1 cellular context compared by ENCODE assay signal in genomic region chr12:3132636-3133409, GRCh38.
TF ChIP-seq lines count a peak whose summit lies in the region.

No MANE protein-coding gene starts in this region.

TF ChIP-seq in H1, 55 proteins besides CTCF, POLR2A, EP300 and RAD21 (continued from another document):
- TF ChIP-seq USF2 (IDR thresholded peaks at IDR 0.05; ENCODE audit: low read length), result no peak
- TF ChIP-seq, protein P1, sequence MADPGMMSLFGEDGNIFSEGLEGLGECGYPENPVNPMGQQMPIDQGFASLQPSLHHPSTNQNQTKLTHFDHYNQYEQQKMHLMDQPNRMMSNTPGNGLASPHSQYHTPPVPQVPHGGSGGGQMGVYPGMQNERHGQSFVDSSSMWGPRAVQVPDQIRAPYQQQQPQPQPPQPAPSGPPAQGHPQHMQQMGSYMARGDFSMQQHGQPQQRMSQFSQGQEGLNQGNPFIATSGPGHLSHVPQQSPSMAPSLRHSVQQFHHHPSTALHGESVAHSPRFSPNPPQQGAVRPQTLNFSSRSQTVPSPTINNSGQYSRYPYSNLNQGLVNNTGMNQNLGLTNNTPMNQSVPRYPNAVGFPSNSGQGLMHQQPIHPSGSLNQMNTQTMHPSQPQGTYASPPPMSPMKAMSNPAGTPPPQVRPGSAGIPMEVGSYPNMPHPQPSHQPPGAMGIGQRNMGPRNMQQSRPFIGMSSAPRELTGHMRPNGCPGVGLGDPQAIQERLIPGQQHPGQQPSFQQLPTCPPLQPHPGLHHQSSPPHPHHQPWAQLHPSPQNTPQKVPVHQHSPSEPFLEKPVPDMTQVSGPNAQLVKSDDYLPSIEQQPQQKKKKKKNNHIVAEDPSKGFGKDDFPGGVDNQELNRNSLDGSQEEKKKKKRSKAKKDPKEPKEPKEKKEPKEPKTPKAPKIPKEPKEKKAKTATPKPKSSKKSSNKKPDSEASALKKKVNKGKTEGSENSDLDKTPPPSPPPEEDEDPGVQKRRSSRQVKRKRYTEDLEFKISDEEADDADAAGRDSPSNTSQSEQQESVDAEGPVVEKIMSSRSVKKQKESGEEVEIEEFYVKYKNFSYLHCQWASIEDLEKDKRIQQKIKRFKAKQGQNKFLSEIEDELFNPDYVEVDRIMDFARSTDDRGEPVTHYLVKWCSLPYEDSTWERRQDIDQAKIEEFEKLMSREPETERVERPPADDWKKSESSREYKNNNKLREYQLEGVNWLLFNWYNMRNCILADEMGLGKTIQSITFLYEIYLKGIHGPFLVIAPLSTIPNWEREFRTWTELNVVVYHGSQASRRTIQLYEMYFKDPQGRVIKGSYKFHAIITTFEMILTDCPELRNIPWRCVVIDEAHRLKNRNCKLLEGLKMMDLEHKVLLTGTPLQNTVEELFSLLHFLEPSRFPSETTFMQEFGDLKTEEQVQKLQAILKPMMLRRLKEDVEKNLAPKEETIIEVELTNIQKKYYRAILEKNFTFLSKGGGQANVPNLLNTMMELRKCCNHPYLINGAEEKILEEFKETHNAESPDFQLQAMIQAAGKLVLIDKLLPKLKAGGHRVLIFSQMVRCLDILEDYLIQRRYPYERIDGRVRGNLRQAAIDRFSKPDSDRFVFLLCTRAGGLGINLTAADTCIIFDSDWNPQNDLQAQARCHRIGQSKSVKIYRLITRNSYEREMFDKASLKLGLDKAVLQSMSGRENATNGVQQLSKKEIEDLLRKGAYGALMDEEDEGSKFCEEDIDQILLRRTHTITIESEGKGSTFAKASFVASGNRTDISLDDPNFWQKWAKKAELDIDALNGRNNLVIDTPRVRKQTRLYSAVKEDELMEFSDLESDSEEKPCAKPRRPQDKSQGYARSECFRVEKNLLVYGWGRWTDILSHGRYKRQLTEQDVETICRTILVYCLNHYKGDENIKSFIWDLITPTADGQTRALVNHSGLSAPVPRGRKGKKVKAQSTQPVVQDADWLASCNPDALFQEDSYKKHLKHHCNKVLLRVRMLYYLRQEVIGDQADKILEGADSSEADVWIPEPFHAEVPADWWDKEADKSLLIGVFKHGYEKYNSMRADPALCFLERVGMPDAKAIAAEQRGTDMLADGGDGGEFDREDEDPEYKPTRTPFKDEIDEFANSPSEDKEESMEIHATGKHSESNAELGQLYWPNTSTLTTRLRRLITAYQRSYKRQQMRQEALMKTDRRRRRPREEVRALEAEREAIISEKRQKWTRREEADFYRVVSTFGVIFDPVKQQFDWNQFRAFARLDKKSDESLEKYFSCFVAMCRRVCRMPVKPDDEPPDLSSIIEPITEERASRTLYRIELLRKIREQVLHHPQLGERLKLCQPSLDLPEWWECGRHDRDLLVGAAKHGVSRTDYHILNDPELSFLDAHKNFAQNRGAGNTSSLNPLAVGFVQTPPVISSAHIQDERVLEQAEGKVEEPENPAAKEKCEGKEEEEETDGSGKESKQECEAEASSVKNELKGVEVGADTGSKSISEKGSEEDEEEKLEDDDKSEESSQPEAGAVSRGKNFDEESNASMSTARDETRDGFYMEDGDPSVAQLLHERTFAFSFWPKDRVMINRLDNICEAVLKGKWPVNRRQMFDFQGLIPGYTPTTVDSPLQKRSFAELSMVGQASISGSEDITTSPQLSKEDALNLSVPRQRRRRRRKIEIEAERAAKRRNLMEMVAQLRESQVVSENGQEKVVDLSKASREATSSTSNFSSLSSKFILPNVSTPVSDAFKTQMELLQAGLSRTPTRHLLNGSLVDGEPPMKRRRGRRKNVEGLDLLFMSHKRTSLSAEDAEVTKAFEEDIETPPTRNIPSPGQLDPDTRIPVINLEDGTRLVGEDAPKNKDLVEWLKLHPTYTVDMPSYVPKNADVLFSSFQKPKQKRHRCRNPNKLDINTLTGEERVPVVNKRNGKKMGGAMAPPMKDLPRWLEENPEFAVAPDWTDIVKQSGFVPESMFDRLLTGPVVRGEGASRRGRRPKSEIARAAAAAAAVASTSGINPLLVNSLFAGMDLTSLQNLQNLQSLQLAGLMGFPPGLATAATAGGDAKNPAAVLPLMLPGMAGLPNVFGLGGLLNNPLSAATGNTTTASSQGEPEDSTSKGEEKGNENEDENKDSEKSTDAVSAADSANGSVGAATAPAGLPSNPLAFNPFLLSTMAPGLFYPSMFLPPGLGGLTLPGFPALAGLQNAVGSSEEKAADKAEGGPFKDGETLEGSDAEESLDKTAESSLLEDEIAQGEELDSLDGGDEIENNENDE (IDR thresholded peaks at IDR 0.05; ENCODE audit: insufficient replicate concordance, low read length), result no peak
- TF ChIP-seq JUN (IDR thresholded peaks at IDR 0.05; ENCODE audit: low read depth, low read length), result no peak
- no peak for TF ChIP-seq TEAD4 (IDR thresholded peaks at IDR 0.05; ENCODE audit: low read depth, low read length)
- no peak for TF ChIP-seq GABPA (IDR thresholded peaks at IDR 0.05; ENCODE audit: borderline replicate concordance, insufficient read depth, low read length)
- no peak for TF ChIP-seq ZNF274 (IDR thresholded peaks at IDR 0.05; ENCODE audit: borderline replicate concordance, extremely low read depth, low read length)
TF ChIP-seq in H1: peak in this region for 3.
